In the genomic region with DNA sequence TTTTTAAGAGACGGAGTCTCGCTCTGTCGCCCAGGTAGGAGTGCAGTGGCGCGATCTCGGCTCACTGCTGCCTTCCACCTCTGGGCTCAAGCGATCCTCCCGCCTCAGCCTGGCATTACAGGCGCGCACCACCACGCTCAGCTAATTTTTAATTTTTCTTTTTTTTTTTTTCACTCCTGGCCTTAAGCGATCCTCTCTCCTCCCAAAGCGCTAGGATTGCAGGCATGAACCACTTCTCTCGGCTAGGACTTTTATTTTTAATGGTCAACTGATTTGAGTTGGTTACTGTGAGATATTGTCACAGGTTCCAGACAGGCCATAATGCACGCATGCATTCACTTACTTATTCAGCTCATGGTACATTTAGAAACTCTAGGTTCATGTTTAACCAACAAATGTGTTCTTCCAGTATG, we compare ENCODE assay signal across 1 cellular context.
TF ChIP-seq lines count a peak whose summit lies in the region.

No MANE protein-coding gene starts in this region.

TF ChIP-seq in A549, 52 proteins besides CTCF, POLR2A, EP300 and RAD21:
- peak; percentile 77 for TF ChIP-seq HDAC2 (IDR thresholded peaks at IDR 0.05)
- TF ChIP-seq JUN (IDR thresholded peaks at IDR 0.05) = 0 out of 5 replicates have a peak, but pooled peaks of 1 of the 2 experiments have one; percentile 13
- peak; percentile 84 for TF ChIP-seq KDM1A (IDR thresholded peaks at IDR 0.05; ENCODE audit: low read depth)
- no peak for TF ChIP-seq SREBF2 (IDR thresholded peaks at IDR 0.05)
- no peak for TF ChIP-seq FOSB (CRISPR knock-in tag; IDR thresholded peaks at IDR 0.05)
- no peak for TF ChIP-seq MAZ (IDR thresholded peaks at IDR 0.05; ENCODE audit: borderline replicate concordance, low read depth, low read length)
- no peak for TF ChIP-seq EHMT2 (IDR thresholded peaks at IDR 0.05; ENCODE audit: low read depth)
- no peak for TF ChIP-seq HEYL (CRISPR knock-in tag; IDR thresholded peaks at IDR 0.05)
- TF ChIP-seq EHF (CRISPR knock-in tag; IDR thresholded peaks at IDR 0.05) = no peak
- TF ChIP-seq TFCP2L1 (CRISPR knock-in tag; IDR thresholded peaks at IDR 0.05) = no peak
- TF ChIP-seq, protein P1, sequence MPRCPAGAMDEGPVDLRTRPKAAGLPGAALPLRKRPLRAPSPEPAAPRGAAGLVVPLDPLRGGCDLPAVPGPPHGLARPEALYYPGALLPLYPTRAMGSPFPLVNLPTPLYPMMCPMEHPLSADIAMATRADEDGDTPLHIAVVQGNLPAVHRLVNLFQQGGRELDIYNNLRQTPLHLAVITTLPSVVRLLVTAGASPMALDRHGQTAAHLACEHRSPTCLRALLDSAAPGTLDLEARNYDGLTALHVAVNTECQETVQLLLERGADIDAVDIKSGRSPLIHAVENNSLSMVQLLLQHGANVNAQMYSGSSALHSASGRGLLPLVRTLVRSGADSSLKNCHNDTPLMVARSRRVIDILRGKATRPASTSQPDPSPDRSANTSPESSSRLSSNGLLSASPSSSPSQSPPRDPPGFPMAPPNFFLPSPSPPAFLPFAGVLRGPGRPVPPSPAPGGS (IDR thresholded peaks at IDR 0.05) = no peak; the same call in 2 of the 3 replicates
- TF ChIP-seq NR3C1 (IDR thresholded peaks at IDR 0.05) = no peak
- TF ChIP-seq PHF8 (IDR thresholded peaks at IDR 0.05; ENCODE audit: borderline replicate concordance, low read depth) = peak; percentile 80; the same call in 1 of the 2 replicates
- 0 out of 2 replicates have a peak, but pooled peaks have one; percentile 11 for TF ChIP-seq HOXA7 (CRISPR knock-in tag; IDR thresholded peaks at IDR 0.05)
- peak; percentile 76; the same call in 1 of the 2 replicates for TF ChIP-seq CHD4 (IDR thresholded peaks at IDR 0.05; ENCODE audit: borderline replicate concordance)
- no peak for TF ChIP-seq FOXS1 (CRISPR knock-in tag; IDR thresholded peaks at IDR 0.05)
- no peak for TF ChIP-seq HOXB5 (CRISPR knock-in tag; IDR thresholded peaks at IDR 0.05)
- TF ChIP-seq ZFP36 (IDR thresholded peaks at IDR 0.05; ENCODE audit: borderline replicate concordance, partially characterized antibody) = no peak
- TF ChIP-seq ZSCAN20 (CRISPR knock-in tag; IDR thresholded peaks at IDR 0.05) = peak; percentile 67; the same call in 1 of the 2 replicates
- TF ChIP-seq MAFK (IDR thresholded peaks at IDR 0.05; ENCODE audit: partially characterized antibody) = no peak
TF ChIP-seq in A549: peak in this region for 7.
